ENCODE assay signal across 8 cellular contexts in the genomic region with DNA sequence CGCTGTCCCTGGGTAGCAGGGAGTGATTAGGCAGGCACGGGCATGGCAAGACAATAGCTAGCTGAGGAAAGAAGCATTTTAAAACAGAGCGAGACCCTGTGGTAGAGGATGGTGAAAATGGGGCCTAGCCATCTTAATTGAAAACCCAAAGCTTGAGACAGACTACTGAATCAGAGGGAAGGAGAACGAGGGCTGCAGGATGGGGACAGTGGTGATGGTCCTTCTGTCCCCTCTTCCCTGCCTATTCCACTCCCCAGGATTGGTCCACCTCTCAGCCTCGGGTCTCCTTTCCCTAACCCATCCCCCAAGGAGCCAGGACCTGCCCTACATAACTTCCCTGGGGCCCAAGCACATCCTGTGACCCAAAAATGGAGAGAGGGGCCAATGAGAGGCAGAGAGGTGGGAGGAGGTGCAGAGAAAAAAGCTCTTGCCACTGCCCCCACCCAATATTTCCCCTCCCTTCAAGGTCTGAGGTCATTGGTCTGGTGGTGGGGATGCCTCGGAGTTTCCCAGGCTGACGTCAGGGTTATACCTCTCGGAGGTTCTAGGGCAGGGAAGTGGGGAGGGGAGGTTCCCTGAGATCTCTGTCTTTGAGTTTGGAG. TPM values are rescaled to one million over a fixed set of nuclear protein-coding genes. Genes with fewer than 3 reads are reported as not detected.
DNase-seq lines count a peak whose midpoint lies in the region; ATAC-seq and TF ChIP-seq lines count a peak whose summit lies in the region.

No MANE protein-coding gene starts in this region.

- H3K27me3 ChIP-seq in Panc1 (ENCODE audit: control insufficient read depth, insufficient read depth, low read length) (no peaks in the 10 kb centered on the region), mucosa of stomach (ENCODE audit: control insufficient read depth, insufficient read depth, low read length) (peaks cover 4% of the 10 kb centered on the region)

- intact Hi-C loops in Calu3 (cut with micrococcal nuclease; ENCODE audit: unreplicated experiment) (no loop called here), Panc1 (cut with micrococcal nuclease; ENCODE audit: unreplicated experiment) (no loop called here)

- BruUV-seq in Calu3 (replicated peaks; lab: Mats Ljungman, UMichigan) = no TSS peak
- TSS peak; percentile 67 for BruUV-seq in Panc1 (replicated peaks; lab: Mats Ljungman, UMichigan)

- peak overlapping the region; percentile 59 to 86 for H3K4me3 ChIP-seq in Panc1 (ENCODE audit: low read depth in 2 of 2, low read length in 2 of 2)
- H3K4me3 ChIP-seq in mucosa of stomach (ENCODE audit: low read length) = peak overlapping the region; percentile 57

- H3K27me3 Mint-ChIP-seq in Calu3 (ENCODE audit: unreplicated experiment) = peaks cover 39% of the 10 kb centered on the region

- H3K4me1 ChIP-seq in Panc1 (ENCODE audit: control insufficient read depth, insufficient read depth, low read length) (peaks cover 45% of the 10 kb centered on the region), mucosa of stomach (ENCODE audit: control insufficient read depth, insufficient read depth, low read length) (peaks cover 28% of the 10 kb centered on the region)

- H3K27ac Mint-ChIP-seq in Calu3 (ENCODE audit: unreplicated experiment) = peak overlapping the region; percentile 98

- DNase-seq in Calu3 = no peak
- no peak for DNase-seq in Panc1 (ENCODE audit: low read depth, low spot score)
- peak; percentile 80 for DNase-seq in central memory CD4-positive, alpha-beta T cell
- DNase-seq in dedifferentiated amniotic fluid mesenchymal stem cell (ENCODE audit: extremely low spot score) = no peak
- DNase-seq in NCI-H2196 (lab: John Stamatoyannopoulos, UW; ENCODE audit: unreplicated experiment) = no peak

- POLR2A ChIA-PET in Panc1 (lab: Charles Lee) = interaction anchor here (0.6 kb wide), 1 partner anchor 101 kb away, joined by 3 read pairs; the partner anchor contains the start of gene ZBTB22

- ATAC-seq in Panc1 (no peak), GM18498 (IDR thresholded peaks at IDR 0.05; ENCODE audit: unreplicated experiment) (no peak), GM18517 (IDR thresholded peaks at IDR 0.05; ENCODE audit: unreplicated experiment) (no peak)

- in situ Hi-C loops in Panc1 (cut with HindIII; ENCODE audit: low pct_unique_long_range_greater_than_20kb, low sequenced_read_pairs) = no loop called here

- CTCF ChIA-PET in Calu3 (lab: Charles Lee) (interaction anchor here (0.6 to 1.6 kb wide), 4 partner anchors 21 to 416 kb away, joined by 3 to 4 read pairs (median 4); partner anchors contain the start of gene BAK1), Panc1 (lab: Charles Lee) (interaction anchor here (1.0 kb wide), 1 partner anchor 8 kb away, joined by 11 read pairs; no protein-coding TSS in a partner anchor)

- H3K4me1 Mint-ChIP-seq in Calu3 (ENCODE audit: low read depth, unreplicated experiment) = peaks cover 27% of the 10 kb centered on the region

- no peaks in the 10 kb centered on the region for H3K9me3 Mint-ChIP-seq in Calu3 (ENCODE audit: low read depth, unreplicated experiment)

- peak overlapping the region; percentile 90 for H3K4me3 Mint-ChIP-seq in Calu3 (ENCODE audit: low read depth, unreplicated experiment)

- H3K9ac ChIP-seq in mucosa of stomach (ENCODE audit: low read length) = peak overlapping the region; percentile 80

- no peaks in the 10 kb centered on the region for H3K9me3 ChIP-seq in Panc1 (ENCODE audit: control insufficient read depth, insufficient read depth, low read depth, low read length)
- H3K9me3 ChIP-seq in mucosa of stomach (ENCODE audit: control insufficient read depth, low read length) = no peaks in the 10 kb centered on the region

- peak overlapping the region; percentile 99 for H3K27ac ChIP-seq in Panc1 (ENCODE audit: low read length)

- H3K36me3 Mint-ChIP-seq in Calu3 (ENCODE audit: insufficient read depth, unreplicated experiment) = peaks cover 46% of the 10 kb centered on the region

- H3K36me3 ChIP-seq in Panc1 (ENCODE audit: control insufficient read depth, insufficient read depth, low read length) = peaks cover 2% of the 10 kb centered on the region
- H3K36me3 ChIP-seq in mucosa of stomach (ENCODE audit: control insufficient read depth, insufficient read depth, low read length) = no peaks in the 10 kb centered on the region

- TF ChIP-seq CTCF in Calu3 (IDR thresholded peaks at IDR 0.05; ENCODE audit: unreplicated experiment) = peak; percentile 3
- TF ChIP-seq CTCF in Panc1 (IDR thresholded peaks at IDR 0.05) = peak; percentile 17

RNA-seq across cellular contexts. Expression of gene CUTA, which starts 0.9 kb away (rescaled TPM):
- 170 and 172 TPM in 2 replicates for total RNA-seq in Calu3 (2022)
- total RNA-seq in Panc1 (2021; ENCODE audit: unreplicated experiment) = 338 TPM
- polyA plus RNA-seq in Panc1 (2012; ENCODE audit: insufficient read length) = 397 TPM

RNA-seq across cellular contexts. Expression of gene SYNGAP1, which starts 1.1 kb away (rescaled TPM):
- 18.8 and 24.9 TPM in 2 replicates for total RNA-seq in Calu3 (2022)
- 29.0 TPM for total RNA-seq in Panc1 (2021; ENCODE audit: unreplicated experiment)
- 34.5 TPM for polyA plus RNA-seq in Panc1 (2012; ENCODE audit: insufficient read length)

RNA-seq across cellular contexts. Expression of gene PHF1, which starts 8.0 kb away (rescaled TPM):
- total RNA-seq in Calu3 (2022) = 62.4 and 68.3 TPM in 2 replicates
- total RNA-seq in Panc1 (2021; ENCODE audit: unreplicated experiment) = 51.6 TPM
- polyA plus RNA-seq in Panc1 (2012; ENCODE audit: insufficient read length) = 50.3 TPM

RNA-seq across cellular contexts. Expression of gene KIFC1, which starts 27.2 kb away (rescaled TPM):
- 105 and 140 TPM in 2 replicates for total RNA-seq in Calu3 (2022)
- 81.8 TPM for total RNA-seq in Panc1 (2021; ENCODE audit: unreplicated experiment)
- 42.1 TPM for polyA plus RNA-seq in Panc1 (2012; ENCODE audit: insufficient read length)

RNA-seq across cellular contexts. Expression of gene ZBTB9, which starts 35.6 kb away (rescaled TPM):
- total RNA-seq in Calu3 (2022) (18.1 and 20.0 TPM in 2 replicates), Panc1 (2021; ENCODE audit: unreplicated experiment) (17.6 TPM)
- polyA plus RNA-seq in Panc1 (2012; ENCODE audit: insufficient read length) = 17.9 TPM
